In genomic region chr7:84248267-84248666, GRCh38 we compare ENCODE assay signal across 14 cellular contexts. TPM values are rescaled to one million over a fixed set of nuclear protein-coding genes. Genes with fewer than 3 reads are reported as not detected.
DNase-seq lines count a peak whose midpoint lies in the region; ATAC-seq and TF ChIP-seq lines count a peak whose summit lies in the region.
"Had no signal": no experiment of that assay in that cellular context is flagged by ENCODE, and none has a peak within 500 bp of the region (broad histone marks: within the 10 kb centered on the region; RNA-seq: fewer than 3 reads in every experiment).

No MANE protein-coding gene starts in this region.

- H3K9me3 Mint-ChIP-seq in neural progenitor cell = peaks cover 27% of the 10 kb centered on the region
- peaks cover 17% of the 10 kb centered on the region for H3K9me3 Mint-ChIP-seq in HFFc6
- peaks cover 13% of the 10 kb centered on the region for H3K9me3 Mint-ChIP-seq in activated naive CD8-positive, alpha-beta T cell treated with anti-CD3 and anti-CD28 coated beads for 36 hours
- peaks cover 14% of the 10 kb centered on the region for H3K9me3 Mint-ChIP-seq in type B pancreatic cell

- H3K4me2 ChIP-seq in neural progenitor cell = no peak overlapping the region

- TF ChIP-seq CTCF in neural progenitor cell (IDR thresholded peaks at IDR 0.05) = no peak
- TF ChIP-seq CTCF in HFFc6 (IDR thresholded peaks at IDR 0.05) = no peak
- no peak for TF ChIP-seq CTCF in type B pancreatic cell (conservative IDR thresholded peaks at IDR 0.05)

- H3K36me3 ChIP-seq in neural progenitor cell = no peaks in the 10 kb centered on the region
- H3K36me3 ChIP-seq: neutrophil, suprapubic skin had no signal

- no peaks in the 10 kb centered on the region for H4K20me1 ChIP-seq in neural progenitor cell (ENCODE audit: low read depth)

- H3K4me3 ChIP-seq in neural progenitor cell = no peak overlapping the region
- H3K4me3 ChIP-seq: suprapubic skin had no signal

- peak overlapping the region; percentile 75 for H2AFZ ChIP-seq in neural progenitor cell (replicated peaks)

- no peaks in the 10 kb centered on the region for H3K27me3 ChIP-seq in neural progenitor cell
- H3K27me3 ChIP-seq: neutrophil, suprapubic skin had no signal

- H3K4me1 ChIP-seq in neural progenitor cell = peaks cover 27% of the 10 kb centered on the region
- H3K4me1 ChIP-seq: suprapubic skin had no signal

- H3K9me3 ChIP-seq in neural progenitor cell (ENCODE audit: low read depth) = no peaks in the 10 kb centered on the region
- H3K9me3 ChIP-seq: neutrophil had no signal

- peaks cover 36% of the 10 kb centered on the region for H3K4me1 Mint-ChIP-seq in neural progenitor cell
- peaks cover 42% of the 10 kb centered on the region for H3K4me1 Mint-ChIP-seq in HFFc6 (ENCODE audit: low read depth)
- peaks cover 2% of the 10 kb centered on the region for H3K4me1 Mint-ChIP-seq in activated naive CD8-positive, alpha-beta T cell treated with anti-CD3 and anti-CD28 coated beads for 36 hours
- H3K4me1 Mint-ChIP-seq in type B pancreatic cell (ENCODE audit: unreplicated experiment) = peaks cover 29% of the 10 kb centered on the region

- H3K36me3 Mint-ChIP-seq in neural progenitor cell = peaks cover 7% of the 10 kb centered on the region
- peaks cover 22% of the 10 kb centered on the region for H3K36me3 Mint-ChIP-seq in HFFc6 (ENCODE audit: low read depth)
- H3K36me3 Mint-ChIP-seq in activated naive CD8-positive, alpha-beta T cell treated with anti-CD3 and anti-CD28 coated beads for 36 hours = peaks cover 5% of the 10 kb centered on the region
- peaks cover 15% of the 10 kb centered on the region for H3K36me3 Mint-ChIP-seq in type B pancreatic cell

- no peak overlapping the region for H3K4me3 Mint-ChIP-seq in neural progenitor cell
- H3K4me3 Mint-ChIP-seq in HFFc6 = no peak overlapping the region
- H3K4me3 Mint-ChIP-seq in activated naive CD8-positive, alpha-beta T cell treated with anti-CD3 and anti-CD28 coated beads for 36 hours = no peak overlapping the region
- H3K4me3 Mint-ChIP-seq in type B pancreatic cell = no peak overlapping the region

- H3K27ac ChIP-seq in neural progenitor cell = no peak overlapping the region
- H3K27ac ChIP-seq: neutrophil, suprapubic skin had no signal

- H3K27ac Mint-ChIP-seq in neural progenitor cell (no peak overlapping the region), HFFc6 (no peak overlapping the region), type B pancreatic cell (no peak overlapping the region)
- H3K27ac Mint-ChIP-seq in activated naive CD8-positive, alpha-beta T cell treated with anti-CD3 and anti-CD28 coated beads for 36 hours = no peak overlapping the region

- H3K9ac ChIP-seq in neural progenitor cell = no peak overlapping the region

- peak; percentile 54 for ATAC-seq in GM19023 (IDR thresholded peaks at IDR 0.05; ENCODE audit: unreplicated experiment)
- ATAC-seq in HG03342 (IDR thresholded peaks at IDR 0.05; ENCODE audit: unreplicated experiment) = peak; percentile 51

- DNase-seq in SW480 (ENCODE audit: low spot score) (peak; percentile 42), neural progenitor cell (ENCODE audit: low spot score) (no peak), HFFc6 (no peak), RKO (ENCODE audit: low spot score) (no peak), type B pancreatic cell (ENCODE audit: extremely low spot score, unreplicated experiment) (no peak)
- no peak for DNase-seq in activated naive CD8-positive, alpha-beta T cell treated with anti-CD3 and anti-CD28 coated beads for 36 hours
- DNase-seq: activated CD8-positive, alpha-beta memory T cell treated with anti-CD3 and anti-CD28 coated beads, Interleukin-2, amount 50 U/mL, for 48 hours; islet precursor cell; NCI-H1417; stimulated activated CD4-positive, alpha-beta T cell treated with anti-CD3 and anti-CD28 coated beads, Interleukin-4, amount 100 ng/mL, for 4 hours had no signal

- H3K27me3 Mint-ChIP-seq in neural progenitor cell (ENCODE audit: insufficient read depth, low read depth) (no peaks in the 10 kb centered on the region), HFFc6 (ENCODE audit: insufficient read depth) (no peaks in the 10 kb centered on the region), type B pancreatic cell (no peaks in the 10 kb centered on the region)
- H3K27me3 Mint-ChIP-seq in activated naive CD8-positive, alpha-beta T cell treated with anti-CD3 and anti-CD28 coated beads for 36 hours = no peaks in the 10 kb centered on the region

- no peaks in the 10 kb centered on the region for H3K79me2 ChIP-seq in neural progenitor cell (ENCODE audit: low read depth)

- peaks cover 14% of the 10 kb centered on the region for H3F3A ChIP-seq in neural progenitor cell (ENCODE audit: low read depth)

RNA-seq across cellular contexts. Expression of gene SEMA3A, which starts 53.7 kb away (rescaled TPM):
- total RNA-seq in neural progenitor cell (ENCODE audit: low replicate concordance) (69.5 and 134 TPM in 2 replicates), type B pancreatic cell (ENCODE audit: low replicate concordance) (28.2 and 77.1 TPM in 2 replicates)
- total RNA-seq in HFFc6 (2021; fragmentation: NEBNext Ultra II Directional; extraction: Animal tissue kit (Norgen Biotek cat#: 25700)) = 10 to 100 TPM; 56.9 to 86.2 (median 74.4) TPM
- total RNA-seq in activated naive CD8-positive, alpha-beta T cell treated with anti-CD3 and anti-CD28 coated beads for 36 hours = 1 to 10 TPM; 1.9 to 2.2 TPM
